In the genomic region with DNA sequence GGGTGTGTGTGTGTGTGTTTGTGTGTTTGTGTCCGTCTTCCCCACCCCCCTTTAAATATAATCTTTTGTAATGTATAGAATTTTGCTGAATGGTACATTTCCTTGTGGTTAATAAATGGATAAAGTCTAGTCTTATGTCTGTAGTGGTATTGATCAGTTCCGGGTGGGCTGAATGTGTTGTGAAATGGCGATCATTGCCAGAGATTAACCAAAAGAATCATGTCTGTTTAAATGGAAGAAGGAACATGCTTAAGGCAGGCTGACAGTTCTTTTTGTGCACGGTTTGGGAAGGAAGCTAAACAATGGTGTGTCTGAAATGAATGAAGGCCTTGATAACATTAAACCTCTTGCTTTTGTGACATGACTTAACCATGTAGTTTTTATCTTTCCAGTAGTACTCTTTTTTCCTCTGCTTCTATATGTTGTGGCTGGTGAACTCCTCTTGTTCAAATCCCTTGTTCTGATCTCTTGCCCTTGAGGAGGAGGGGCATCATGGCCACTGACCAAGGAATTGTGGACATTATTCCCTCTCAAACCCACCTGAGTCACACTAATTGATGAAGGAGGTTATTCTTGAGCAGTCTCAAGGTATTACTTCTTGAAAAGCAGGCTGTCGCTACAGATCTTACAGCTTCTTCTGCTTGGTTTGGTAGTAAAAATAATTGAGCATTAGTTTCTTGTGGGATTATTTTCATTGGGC, we compare ENCODE assay signal across 8 cellular contexts. TPM values are rescaled to one million over a fixed set of nuclear protein-coding genes. Genes with fewer than 3 reads are reported as not detected.
DNase-seq lines count a peak whose midpoint lies in the region; ATAC-seq, FAIRE-seq and TF ChIP-seq lines count a peak whose summit lies in the region.

No MANE protein-coding gene starts in this region.

- H3K36me3 Mint-ChIP-seq in activated T-cell treated with anti-CD3 and anti-CD28 coated beads, Interleukin-2, amount 50 U/mL, for 24 hours (ENCODE audit: low read depth), result peaks cover 13% of the 10 kb centered on the region
- peaks cover 1% of the 10 kb centered on the region for H3K36me3 Mint-ChIP-seq in activated CD8-positive, alpha-beta T cell treated with anti-CD3 and anti-CD28 coated beads for 36 hours (ENCODE audit: low read depth)
- peaks cover 9% of the 10 kb centered on the region for H3K36me3 Mint-ChIP-seq in stimulated activated effector memory CD8-positive, alpha-beta T cell treated with anti-CD3 and anti-CD28 coated beads, Interleukin-12 subunit alpha, Interleukin-12 subunit beta, amount 100 ng/mL, for 72 hours

- no peak overlapping the region for H3K27ac ChIP-seq in iPS-18a (ENCODE audit: low read length)

- peaks cover 21% of the 10 kb centered on the region for H3K27me3 Mint-ChIP-seq in activated T-cell treated with anti-CD3 and anti-CD28 coated beads, Interleukin-2, amount 50 U/mL, for 24 hours
- H3K27me3 Mint-ChIP-seq in activated CD8-positive, alpha-beta T cell treated with anti-CD3 and anti-CD28 coated beads for 36 hours, result peaks cover 51% of the 10 kb centered on the region

- peak overlapping the region; percentile 83 for H3K4me3 ChIP-seq in iPS-18a (ENCODE audit: low read length)

- no peak overlapping the region for H3K27ac Mint-ChIP-seq in activated T-cell treated with anti-CD3 and anti-CD28 coated beads, Interleukin-2, amount 50 U/mL, for 24 hours
- no peak overlapping the region for H3K27ac Mint-ChIP-seq in activated CD8-positive, alpha-beta T cell treated with anti-CD3 and anti-CD28 coated beads for 36 hours
- H3K27ac Mint-ChIP-seq in stimulated activated effector memory CD8-positive, alpha-beta T cell treated with anti-CD3 and anti-CD28 coated beads, Interleukin-12 subunit alpha, Interleukin-12 subunit beta, amount 100 ng/mL, for 72 hours, result no peak overlapping the region

- DNase-seq in activated T-cell treated with anti-CD3 and anti-CD28 coated beads, Interleukin-2, amount 50 U/mL, for 24 hours, result no peak
- no peak for DNase-seq in activated T-cell treated with anti-CD3 and anti-CD28 coated beads, Interleukin-2, amount 50 U/mL, for 48 hours
- DNase-seq in activated CD8-positive, alpha-beta T cell treated with anti-CD3 and anti-CD28 coated beads for 36 hours, result no peak
- no peak for DNase-seq in stimulated activated effector memory CD8-positive, alpha-beta T cell treated with anti-CD3 and anti-CD28 coated beads, Interleukin-12 subunit alpha, Interleukin-12 subunit beta, amount 100 ng/mL, for 72 hours (ENCODE audit: low spot score in 2 of 2)
- DNase-seq in LoVo (ENCODE audit: low spot score) (no peak), GM12892 (ENCODE audit: insufficient read length) (no peak), NCI-H146 treated with DMSO at 0.1 percent for 48 hours (lab: John Stamatoyannopoulos, UW; ENCODE audit: unreplicated experiment) (no peak)

- no peak for TF ChIP-seq POLR2A in GM12892 (IDR thresholded peaks at IDR 0.05; ENCODE audit: low read depth, low read length)

- no peak for FAIRE-seq in GM12892 (lab: Jason Lieb, UNC)

- no peaks in the 10 kb centered on the region for H3K9me3 Mint-ChIP-seq in activated T-cell treated with anti-CD3 and anti-CD28 coated beads, Interleukin-2, amount 50 U/mL, for 24 hours
- H3K9me3 Mint-ChIP-seq in activated CD8-positive, alpha-beta T cell treated with anti-CD3 and anti-CD28 coated beads for 36 hours, result no peaks in the 10 kb centered on the region
- H3K9me3 Mint-ChIP-seq in stimulated activated effector memory CD8-positive, alpha-beta T cell treated with anti-CD3 and anti-CD28 coated beads, Interleukin-12 subunit alpha, Interleukin-12 subunit beta, amount 100 ng/mL, for 72 hours, result no peaks in the 10 kb centered on the region

- no peak for TF ChIP-seq CTCF in activated CD8-positive, alpha-beta T cell treated with anti-CD3 and anti-CD28 coated beads for 36 hours (IDR thresholded peaks at IDR 0.05)

- CTCF ChIA-PET in activated CD8-positive, alpha-beta T cell treated with anti-CD3 and anti-CD28 coated beads for 36 hours (lab: Charles Lee), result no interaction called here

- peaks cover 16% of the 10 kb centered on the region for H3K4me1 ChIP-seq in iPS-18a (ENCODE audit: control insufficient read depth, low read depth, low read length)

- no peaks in the 10 kb centered on the region for H3K9me3 ChIP-seq in iPS-18a (ENCODE audit: control insufficient read depth, low read depth, low read length)

- intact Hi-C loops in activated CD8-positive, alpha-beta T cell treated with anti-CD3 and anti-CD28 coated beads for 36 hours (cut with micrococcal nuclease), result no loop called here

- peaks cover 62% of the 10 kb centered on the region for H3K4me1 Mint-ChIP-seq in activated T-cell treated with anti-CD3 and anti-CD28 coated beads, Interleukin-2, amount 50 U/mL, for 24 hours (ENCODE audit: low read depth)
- peaks cover 34% of the 10 kb centered on the region for H3K4me1 Mint-ChIP-seq in activated CD8-positive, alpha-beta T cell treated with anti-CD3 and anti-CD28 coated beads for 36 hours (ENCODE audit: low read depth)
- H3K4me1 Mint-ChIP-seq in stimulated activated effector memory CD8-positive, alpha-beta T cell treated with anti-CD3 and anti-CD28 coated beads, Interleukin-12 subunit alpha, Interleukin-12 subunit beta, amount 100 ng/mL, for 72 hours, result peaks cover 36% of the 10 kb centered on the region

- no peak for ATAC-seq in activated CD8-positive, alpha-beta T cell treated with anti-CD3 and anti-CD28 coated beads for 36 hours
- no peak for ATAC-seq in stimulated activated effector memory CD8-positive, alpha-beta T cell treated with anti-CD3 and anti-CD28 coated beads, Interleukin-12 subunit alpha, Interleukin-12 subunit beta, amount 100 ng/mL, for 72 hours

- H3K36me3 ChIP-seq in iPS-18a (ENCODE audit: control insufficient read depth, low read depth, low read length), result no peaks in the 10 kb centered on the region

- no peaks in the 10 kb centered on the region for H3K27me3 ChIP-seq in iPS-18a (ENCODE audit: control insufficient read depth, insufficient read depth, low read length)

- POLR2A ChIA-PET in activated CD8-positive, alpha-beta T cell treated with anti-CD3 and anti-CD28 coated beads for 36 hours (lab: Charles Lee), result no interaction called here

- peak overlapping the region; percentile 48 for H3K9ac ChIP-seq in iPS-18a (ENCODE audit: low read length)

- H3K4me3 Mint-ChIP-seq in activated T-cell treated with anti-CD3 and anti-CD28 coated beads, Interleukin-2, amount 50 U/mL, for 24 hours, result peak overlapping the region; percentile 91
- H3K4me3 Mint-ChIP-seq in activated CD8-positive, alpha-beta T cell treated with anti-CD3 and anti-CD28 coated beads for 36 hours, result peak overlapping the region; percentile 44
- peak overlapping the region; percentile 87 for H3K4me3 Mint-ChIP-seq in stimulated activated effector memory CD8-positive, alpha-beta T cell treated with anti-CD3 and anti-CD28 coated beads, Interleukin-12 subunit alpha, Interleukin-12 subunit beta, amount 100 ng/mL, for 72 hours

RNA-seq across cellular contexts. Expression of a gene that starts 1.7 kb away (rescaled TPM):
- 1 to 10 TPM in 1 of 2 experiments, under 1 TPM in 1; 0.63 to 1.2 TPM for total RNA-seq in activated CD8-positive, alpha-beta T cell treated with anti-CD3 and anti-CD28 coated beads for 36 hours
- 1.0 TPM for polyA plus RNA-seq in GM12892 (2012; ENCODE audit: missing spikeins)
